ENCODE assay signal across 7 cellular contexts in genomic region chr4:85196015-85196414, GRCh38.
DNase-seq lines count a peak whose midpoint lies in the region; ATAC-seq and TF ChIP-seq lines count a peak whose summit lies in the region.
"Not testable (repeated sequence)": the region's sequence is repeated elsewhere in the genome, so short reads cannot be mapped to it uniquely, and the experiment has no call there.

No MANE protein-coding gene starts in this region.

- peak; percentile 17 for DNase-seq in COLO829 (ENCODE audit: low spot score)
- DNase-seq in ELR (ENCODE audit: low read depth), result peak; percentile 38
- peak; percentile 5 for DNase-seq in Jurkat, Clone E6-1 (ENCODE audit: low read depth, low spot score)
- DNase-seq in NB4 (ENCODE audit: low read depth), result peak; percentile 31
- DNase-seq in OCI-M1 (lab: John Stamatoyannopoulos, UW), result peak; percentile 77
- peak; percentile 32 for DNase-seq in SK-MEL-5 (ENCODE audit: low read depth, low spot score)
- peak; percentile 18 for DNase-seq in left ventricle myocardium superior

- TF ChIP-seq POLR2A in NB4 (IDR thresholded peaks at IDR 0.05; ENCODE audit: extremely low read depth, insufficient read length), result not testable (repeated sequence)

- intact Hi-C loops in left ventricle myocardium superior (cut with micrococcal nuclease), result not testable (repeated sequence)

- not testable (repeated sequence) for H3K4me3 ChIP-seq in Jurkat, Clone E6-1 (ENCODE audit: low read length); NB4 (ENCODE audit: low read depth, low read length)

- TF ChIP-seq CTCF in NB4 (IDR thresholded peaks at IDR 0.05; ENCODE audit: low read depth, low read length), result not testable (repeated sequence)

- ATAC-seq in left ventricle myocardium superior, result not testable (repeated sequence)

- in situ Hi-C loops in SK-MEL-5 (cut with HindIII; ENCODE audit: low pct_unique_long_range_greater_than_20kb, low sequenced_read_pairs), result not testable (repeated sequence)

Comparison
In these comparisons a context has a peak if more than half of its experiments do, and no peak if none do; other contexts are left out.
1. DNase-seq: peak in every context shown above with its lines; median percentile 77 in OCI-M1; 38 in ELR; 32 in SK-MEL-5; 31 in NB4; 18 in left ventricle myocardium superior; 17 in COLO829; 5 in Jurkat, Clone E6-1.